16 cellular contexts compared by ENCODE assay signal in the genomic region with DNA sequence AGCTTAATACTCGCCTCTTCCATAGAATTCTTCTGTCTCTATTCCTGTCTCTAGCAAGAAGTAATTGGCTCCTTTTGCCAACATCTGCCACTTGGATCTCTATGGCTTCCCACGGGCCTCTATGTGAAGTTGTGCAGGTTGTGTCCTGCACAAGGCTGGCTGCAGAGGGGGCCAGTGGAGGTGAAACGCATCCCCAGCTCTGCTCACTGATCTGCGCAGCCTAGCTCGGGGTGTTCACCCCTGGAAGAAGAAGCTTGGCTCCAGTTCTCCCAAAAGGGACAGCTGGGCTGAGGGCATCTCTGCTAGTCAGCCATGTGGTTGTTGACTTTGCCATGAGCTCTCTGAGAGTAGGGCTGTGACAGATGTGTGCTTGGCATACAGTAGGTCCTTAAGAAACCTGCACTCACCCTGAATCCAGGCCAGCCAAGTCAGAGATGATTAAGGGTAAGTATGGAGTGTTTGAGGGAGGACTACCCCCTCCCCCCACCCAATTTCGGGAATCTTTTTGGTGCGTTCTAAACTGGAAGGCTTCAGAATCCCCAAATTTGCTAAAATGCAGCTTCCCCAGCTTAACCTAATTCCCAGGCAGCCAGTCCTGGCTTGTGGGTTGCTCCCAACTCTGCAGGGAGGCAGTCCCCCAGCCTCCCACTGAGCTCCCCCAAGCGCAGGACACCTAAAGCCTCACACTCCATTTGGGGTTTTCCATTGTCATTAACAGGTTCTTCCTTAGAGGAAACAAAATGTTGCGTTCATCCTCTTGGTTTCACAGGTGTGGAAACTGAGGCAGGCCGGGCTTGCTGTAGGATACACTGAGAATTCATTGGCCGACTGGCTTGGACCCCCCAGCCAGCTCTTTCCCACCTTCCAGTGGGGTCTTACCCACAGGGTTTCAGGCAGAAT. TPM values are rescaled to one million over a fixed set of nuclear protein-coding genes. Genes with fewer than 3 reads are reported as not detected.
DNase-seq lines count a peak whose midpoint lies in the region; ATAC-seq and TF ChIP-seq lines count a peak whose summit lies in the region.
"Had no signal": no experiment of that assay in that cellular context is flagged by ENCODE, and none has a peak within 500 bp of the region (broad histone marks: within the 10 kb centered on the region; RNA-seq: fewer than 3 reads in every experiment).

No MANE protein-coding gene starts in this region.

- H3K27ac ChIP-seq in smooth muscle cell (ENCODE audit: low read depth) (no peak overlapping the region), foreskin keratinocyte (no peak overlapping the region)
- H3K27ac ChIP-seq: SK-N-MC had no signal

- H3K36me3 Mint-ChIP-seq in activated T-cell treated with anti-CD3 and anti-CD28 coated beads, Interleukin-2, amount 50 U/mL, for 4 hours (ENCODE audit: insufficient read depth) = no peaks in the 10 kb centered on the region
- H3K36me3 Mint-ChIP-seq in T-cell = peaks cover 4% of the 10 kb centered on the region

- peak overlapping the region; percentile 88 to 95 for H3K27ac Mint-ChIP-seq in T-cell

- no peak overlapping the region for H2AFZ ChIP-seq in smooth muscle cell (ENCODE audit: low read depth)

- H3K4me2 ChIP-seq in smooth muscle cell = peak overlapping the region; percentile 91

- CTCF ChIA-PET in T-cell (lab: Charles Lee) = interaction anchor here in 1 of 2 donors (0.5 to 0.6 kb wide), 3 partner anchors 147 to 1500 kb away, joined by 3 to 4 read pairs (median 4); no protein-coding TSS in a partner anchor

- H3F3A ChIP-seq in smooth muscle cell (ENCODE audit: low read depth) = no peaks in the 10 kb centered on the region

- TF ChIP-seq CTCF in smooth muscle cell (IDR thresholded peaks at IDR 0.05; ENCODE audit: borderline replicate concordance, insufficient read depth, poor library complexity, severe bottlenecking) (no peak), GM20000 (IDR thresholded peaks at IDR 0.05; ENCODE audit: extremely low read depth, missing control alignments) (no peak), foreskin keratinocyte (conservative IDR thresholded peaks at IDR 0.05) (no peak)

- H3K79me2 ChIP-seq in smooth muscle cell (ENCODE audit: low read depth) = no peaks in the 10 kb centered on the region

- no peak for DNase-seq in activated T-cell treated with anti-CD3 and anti-CD28 coated beads, Interleukin-2, amount 50 U/mL, for 4 hours
- no peak for DNase-seq in activated T-cell treated with anti-CD3 and anti-CD28 coated beads, Interleukin-2, amount 50 U/mL, for 1 hour
- DNase-seq in T-cell (no peak), smooth muscle cell (lab: John Stamatoyannopoulos, UW; ENCODE audit: unreplicated experiment) (no peak), GM20000 (ENCODE audit: low spot score) (no peak), foreskin keratinocyte (no peak)
- DNase-seq in NK-92 treated with Interleukin-12 subunit alpha and Interleukin-12 subunit beta, amount 100 ng/mL, for 24 hours (lab: John Stamatoyannopoulos, UW) = no peak
- DNase-seq: activated CD4-positive, CD25-positive, alpha-beta regulatory T cell treated with anti-CD3 and anti-CD28 coated beads, Interleukin-2, amount 50 U/mL, for 72 hours; Karpas-422; kidney glomerular epithelial cell; NCI-H1930 had no signal

- H4K20me1 ChIP-seq in smooth muscle cell (ENCODE audit: low read depth) = no peaks in the 10 kb centered on the region

- POLR2A ChIA-PET in T-cell (lab: Charles Lee) = interaction anchor here in 1 of 2 donors (0.6 kb wide), 2 partner anchors 86 to 218 kb away, joined by 3 to 5 read pairs; partner anchors contain the start of gene FAM117A

- H3K9ac ChIP-seq in iPS-15b (ENCODE audit: low read depth, low read length) (no peak overlapping the region), smooth muscle cell (ENCODE audit: low read depth) (no peak overlapping the region)

- H3K4me1 ChIP-seq in iPS-15b (ENCODE audit: control insufficient read depth, insufficient read depth, low read length) (peaks cover 10% of the 10 kb centered on the region), smooth muscle cell (ENCODE audit: low read depth) (peaks cover 5% of the 10 kb centered on the region), foreskin keratinocyte (no peaks in the 10 kb centered on the region)

- H3K27me3 ChIP-seq in iPS-15b (ENCODE audit: control insufficient read depth, insufficient read depth, low read length) (peaks cover 40% of the 10 kb centered on the region), smooth muscle cell (ENCODE audit: low read depth) (no peaks in the 10 kb centered on the region), foreskin keratinocyte (peaks cover 59% of the 10 kb centered on the region)

- no peaks in the 10 kb centered on the region for H3K27me3 Mint-ChIP-seq in activated T-cell treated with anti-CD3 and anti-CD28 coated beads, Interleukin-2, amount 50 U/mL, for 4 hours (ENCODE audit: low read depth)
- no peaks in the 10 kb centered on the region for H3K27me3 Mint-ChIP-seq in T-cell

- 91% methylated on average over 11 of the region's 11 CpGs for WGBS in smooth muscle cell (ENCODE audit: low lambda C conversion rate)

- H3K9me3 Mint-ChIP-seq in activated T-cell treated with anti-CD3 and anti-CD28 coated beads, Interleukin-2, amount 50 U/mL, for 4 hours = no peaks in the 10 kb centered on the region
- H3K9me3 Mint-ChIP-seq in T-cell = no peaks in the 10 kb centered on the region

- H3K4me3 ChIP-seq in iPS-15b (ENCODE audit: low read depth, low read length) (peak overlapping the region; percentile 54), smooth muscle cell (no peak overlapping the region)
- H3K4me3 ChIP-seq: SK-N-MC had no signal

- H3K4me3 Mint-ChIP-seq in activated T-cell treated with anti-CD3 and anti-CD28 coated beads, Interleukin-2, amount 50 U/mL, for 4 hours = peak overlapping the region; percentile 85
- peak overlapping the region; percentile 85 to 96 (median 90) for H3K4me3 Mint-ChIP-seq in T-cell

- peaks cover 3% of the 10 kb centered on the region for H3K36me3 ChIP-seq in iPS-15b (ENCODE audit: control insufficient read depth, insufficient read depth, low read length)
- H3K36me3 ChIP-seq in smooth muscle cell (ENCODE audit: low read depth) = no peaks in the 10 kb centered on the region
- H3K36me3 ChIP-seq: HAP-1 had no signal

- no peaks in the 10 kb centered on the region for H3K9me3 ChIP-seq in iPS-15b (ENCODE audit: control insufficient read depth, insufficient read depth, low read length)
- H3K9me3 ChIP-seq in smooth muscle cell (replicated peaks; ENCODE audit: low read depth) = no peaks in the 10 kb centered on the region
- H3K9me3 ChIP-seq: HAP-1 had no signal

- no peak for ATAC-seq in activated T-cell treated with anti-CD3 and anti-CD28 coated beads, Interleukin-2, amount 50 U/mL, for 4 hours
- ATAC-seq in T-cell (replicated peaks in 1 of 4) (no peak), foreskin keratinocyte (no peak)

- H3K4me1 Mint-ChIP-seq in activated T-cell treated with anti-CD3 and anti-CD28 coated beads, Interleukin-2, amount 50 U/mL, for 4 hours (ENCODE audit: low read depth) = peaks cover 15% of the 10 kb centered on the region
- peaks cover 20 to 26% (median 24%) of the 10 kb centered on the region in 3 donors for H3K4me1 Mint-ChIP-seq in T-cell

RNA-seq across cellular contexts. Expression of gene TAC4, which starts 2.1 kb away (rescaled TPM):
- not detected for total RNA-seq in activated T-cell treated with anti-CD3 and anti-CD28 coated beads, Interleukin-2, amount 50 U/mL, for 4 hours
- total RNA-seq in T-cell (not detected), smooth muscle cell (not detected in 2 replicates), foreskin keratinocyte (not detected in 2 replicates)
- polyA plus RNA-seq in smooth muscle cell (not detected in 2 replicates), foreskin keratinocyte (not detected in 2 replicates)
- total RNA-seq: dermis microvascular lymphatic vessel endothelial cell, frontal cortex had no signal
